26 cellular contexts compared by ENCODE assay signal in the genomic region with DNA sequence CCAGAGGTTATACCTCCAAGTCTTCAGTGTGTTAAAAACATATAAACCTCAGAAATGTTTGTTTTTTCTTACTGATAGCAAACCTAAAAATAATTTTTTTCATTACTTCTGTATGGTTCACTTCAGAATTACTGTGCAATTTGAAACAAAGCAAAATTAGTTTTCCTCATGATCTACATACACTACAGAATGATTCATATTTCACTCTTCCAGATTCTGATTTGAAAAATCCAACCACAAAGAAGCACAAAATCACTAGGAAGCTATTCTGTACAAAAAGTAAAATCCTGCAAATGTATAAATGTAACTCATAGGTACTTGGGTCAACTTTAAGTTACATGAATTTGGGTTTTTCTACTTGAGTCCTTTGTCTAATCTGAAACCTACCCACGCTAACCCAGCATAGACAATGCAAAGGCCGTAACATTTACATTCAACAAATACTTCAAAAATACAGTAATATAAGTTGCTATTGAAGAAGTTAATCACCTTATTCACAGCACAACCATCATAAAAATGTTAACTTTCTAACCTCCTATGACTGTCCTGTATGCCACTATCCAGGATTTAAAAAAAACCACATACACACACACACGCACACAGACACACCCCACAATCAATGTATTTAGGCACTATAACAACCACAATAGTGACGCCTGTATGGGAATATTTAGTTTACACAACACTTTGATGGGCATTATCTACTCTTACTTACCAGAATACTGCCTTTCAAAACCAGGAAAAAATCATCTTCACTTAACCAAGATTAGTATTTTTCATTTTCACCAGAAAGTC. TPM values are rescaled to one million over a fixed set of nuclear protein-coding genes. Genes with fewer than 3 reads are reported as not detected.
DNase-seq lines count a peak whose midpoint lies in the region; ATAC-seq, FAIRE-seq and TF ChIP-seq lines count a peak whose summit lies in the region.
"Had no signal": no experiment of that assay in that cellular context is flagged by ENCODE, and none has a peak within 500 bp of the region (broad histone marks: within the 10 kb centered on the region; RNA-seq: fewer than 3 reads in every experiment).

No MANE protein-coding gene starts in this region.

- peaks cover 69% of the 10 kb centered on the region for H3K4me1 ChIP-seq in left ventricle myocardium inferior
- H3K4me1 ChIP-seq: testis had no signal

- H3K27me3 Mint-ChIP-seq in type B pancreatic cell, result no peaks in the 10 kb centered on the region
- H3K27me3 Mint-ChIP-seq: naive thymus-derived CD8-positive, alpha-beta T cell; stimulated activated memory B cell treated with anti-CD40 and anti-IgM and Interleukin-4, amounts not matched to agents 10 μg/mL and 1 μg/mL and 100 μg/mL, for 72 hours had no signal

- intact Hi-C loops in left ventricle myocardium inferior (cut with micrococcal nuclease) (no loop called here), left cardiac atrium (cut with DNase I) (loop anchor here in 1 of 2 donors (5.0 kb wide), 1 partner anchor 112 kb away; no protein-coding TSS in a partner anchor)

- H3K36me3 ChIP-seq in left ventricle myocardium inferior, result no peaks in the 10 kb centered on the region

- no peaks in the 10 kb centered on the region for H3K9me3 ChIP-seq in left ventricle myocardium inferior (replicated peaks)
- H3K9me3 ChIP-seq: BLaER1 treated with 17β-estradiol and CSF1 and Interleukin-3, amounts not matched to agents 10 nM and 100 nM; testis had no signal

- H3K4me3 ChIP-seq in left ventricle myocardium inferior (no peak overlapping the region), fibroblast of pulmonary artery (replicated peaks; ENCODE audit: low read depth, low read length) (peak overlapping the region; percentile 18)
- H3K4me3 ChIP-seq: BLaER1 treated with 17β-estradiol and CSF1 and Interleukin-3, amounts not matched to agents 10 nM and 100 nM; dorsolateral prefrontal cortex; testis had no signal

- DNase-seq in left ventricle myocardium inferior (no peak), left cardiac atrium (no peak), RCC 7860 (ENCODE audit: low spot score) (no peak), fibroblast of pulmonary artery (ENCODE audit: low read depth) (no peak), type B pancreatic cell (ENCODE audit: extremely low spot score, unreplicated experiment) (no peak), NCI-H526 treated with DMSO at 0.1 percent for 48 hours (lab: John Stamatoyannopoulos, UW) (no peak)
- DNase-seq: activated CD4-positive, CD25-positive, alpha-beta regulatory T cell treated with anti-CD3 and anti-CD28 coated beads, Interleukin-2, amount 50 U/mL, for 72 hours; activated naive CD4-positive, alpha-beta T cell treated with Interleukin-2 at 50 U/mL for 16 hours; activated T-cell treated with anti-CD3 and anti-CD28 coated beads, Interleukin-2, amount 50 U/mL, for 4 hours; aorta; central memory CD4-positive, alpha-beta T cell; dorsolateral prefrontal cortex; H9; naive thymus-derived CD8-positive, alpha-beta T cell; NCI-H2107; NCI-H510A; PC-3; retina; SHP77 treated with DMSO at 0.1 percent for 48 hours; testis had no signal

- TF ChIP-seq CTCF in left ventricle myocardium inferior (IDR thresholded peaks at IDR 0.05; ENCODE audit: borderline replicate concordance), result no peak
- no peak for TF ChIP-seq CTCF in fibroblast of pulmonary artery (IDR thresholded peaks at IDR 0.05; ENCODE audit: low read length, missing control alignments)
- TF ChIP-seq CTCF in type B pancreatic cell (conservative IDR thresholded peaks at IDR 0.05), result no peak

- H3K27ac ChIP-seq in left ventricle myocardium inferior (replicated peaks), result peak overlapping the region; percentile 7
- H3K27ac ChIP-seq: BLaER1 treated with 17β-estradiol and CSF1 and Interleukin-3, amounts not matched to agents 10 nM and 100 nM; dorsolateral prefrontal cortex; testis had no signal

- ATAC-seq in left cardiac atrium (no peak), HG03159 (IDR thresholded peaks at IDR 0.05; ENCODE audit: unreplicated experiment) (no peak), GM21447 (IDR thresholded peaks at IDR 0.05; ENCODE audit: unreplicated experiment) (no peak)
- ATAC-seq: naive thymus-derived CD8-positive, alpha-beta T cell; PC-3; stimulated activated memory B cell treated with anti-CD40 and anti-IgM and Interleukin-4, amounts not matched to agents 10 μg/mL and 1 μg/mL and 100 μg/mL, for 72 hours had no signal

- H3K36me3 Mint-ChIP-seq in type B pancreatic cell, result no peaks in the 10 kb centered on the region
- H3K36me3 Mint-ChIP-seq: naive thymus-derived CD8-positive, alpha-beta T cell; stimulated activated memory B cell treated with anti-CD40 and anti-IgM and Interleukin-4, amounts not matched to agents 10 μg/mL and 1 μg/mL and 100 μg/mL, for 72 hours had no signal

- no peaks in the 10 kb centered on the region for H3K9me3 Mint-ChIP-seq in type B pancreatic cell
- H3K9me3 Mint-ChIP-seq: activated T-cell treated with anti-CD3 and anti-CD28 coated beads, Interleukin-2, amount 50 U/mL, for 4 hours; H9; naive thymus-derived CD8-positive, alpha-beta T cell; stimulated activated memory B cell treated with anti-CD40 and anti-IgM and Interleukin-4, amounts not matched to agents 10 μg/mL and 1 μg/mL and 100 μg/mL, for 72 hours had no signal

- H3K4me1 Mint-ChIP-seq in type B pancreatic cell (ENCODE audit: unreplicated experiment), result peaks cover 23% of the 10 kb centered on the region

- peak; percentile 22 for FAIRE-seq in RCC 7860 (lab: Jason Lieb, UNC)
- FAIRE-seq: GM12892, TTC549 had no signal

- no peak overlapping the region for H3K4me3 Mint-ChIP-seq in type B pancreatic cell
- H3K4me3 Mint-ChIP-seq: activated T-cell treated with anti-CD3 and anti-CD28 coated beads, Interleukin-2, amount 50 U/mL, for 4 hours; H9; naive thymus-derived CD8-positive, alpha-beta T cell; stimulated activated memory B cell treated with anti-CD40 and anti-IgM and Interleukin-4, amounts not matched to agents 10 μg/mL and 1 μg/mL and 100 μg/mL, for 72 hours had no signal

- H3K27ac Mint-ChIP-seq in type B pancreatic cell, result peak overlapping the region; percentile 10
- H3K27ac Mint-ChIP-seq: stimulated activated memory B cell treated with anti-CD40 and anti-IgM and Interleukin-4, amounts not matched to agents 10 μg/mL and 1 μg/mL and 100 μg/mL, for 72 hours had no signal

- no peaks in the 10 kb centered on the region for H3K27me3 ChIP-seq in left ventricle myocardium inferior (ENCODE audit: low read depth)
- H3K27me3 ChIP-seq: BLaER1 treated with 17β-estradiol and CSF1 and Interleukin-3, amounts not matched to agents 10 nM and 100 nM; dorsolateral prefrontal cortex; testis had no signal

RNA-seq across cellular contexts. Expression of a gene that starts 11.5 kb away (rescaled TPM):
- total RNA-seq in left ventricle myocardium inferior (99.2 TPM), left cardiac atrium (100 to 1,000 TPM in 1 of 2 donors, 10 to 100 TPM in 1; 86.7 to 182 TPM), type B pancreatic cell (ENCODE audit: low replicate concordance) (73.8 and 80.3 TPM in 2 replicates)
